In genomic region chr7:139734395-139734794, GRCh38 we compare ENCODE assay signal across 8 cellular contexts. TPM values are rescaled to one million over a fixed set of nuclear protein-coding genes. Genes with fewer than 3 reads are reported as not detected.
A peak's percentile ranks its signal among the peaks of the same experiment; 100 is the strongest.
DNase-seq lines count a peak whose midpoint lies in the region; ATAC-seq and TF ChIP-seq lines count a peak whose summit lies in the region.
"Had no signal": no experiment of that assay in that cellular context is flagged by ENCODE, and none has a peak within 500 bp of the region (broad histone marks: within the 10 kb centered on the region; RNA-seq: fewer than 3 reads in every experiment).

No MANE protein-coding gene starts in this region.

- H3K27ac ChIP-seq in esophagus muscularis mucosa (replicated peaks in 1 of 4), result peak overlapping the region; percentile 53 to 74 (median 74)
- H3K27ac ChIP-seq in upper lobe of right lung, result peak overlapping the region; percentile 49

- H3K27ac Mint-ChIP-seq in activated T-cell treated with anti-CD3 and anti-CD28 coated beads, Interleukin-2, amount 50 U/mL, for 72 hours, result no peak overlapping the region
- H3K27ac Mint-ChIP-seq: activated naive CD8-positive, alpha-beta T cell treated with anti-CD3 and anti-CD28 coated beads for 36 hours had no signal

- H3K4me3 Mint-ChIP-seq in activated T-cell treated with anti-CD3 and anti-CD28 coated beads, Interleukin-2, amount 50 U/mL, for 72 hours, result no peak overlapping the region
- H3K4me3 Mint-ChIP-seq: activated naive CD8-positive, alpha-beta T cell treated with anti-CD3 and anti-CD28 coated beads for 36 hours had no signal

- 47% methylated on average over 2 of the region's 2 CpGs for WGBS in esophagus muscularis mucosa

- ATAC-seq in upper lobe of right lung (peak; percentile 2), GM18861 (IDR thresholded peaks at IDR 0.05; ENCODE audit: unreplicated experiment) (no peak)
- no peak for ATAC-seq in activated T-cell treated with anti-CD3 and anti-CD28 coated beads, Interleukin-2, amount 50 U/mL, for 72 hours (replicated peaks in 1 of 2)

- H3K4me1 ChIP-seq in esophagus muscularis mucosa (peaks cover 76 to 98% (median 92%) of the 10 kb centered on the region in 4 donors), upper lobe of right lung (peaks cover 61% of the 10 kb centered on the region)

- H3K4me3 ChIP-seq in esophagus muscularis mucosa (no peak overlapping the region), upper lobe of right lung (no peak overlapping the region)

- H3K9me3 Mint-ChIP-seq in activated T-cell treated with anti-CD3 and anti-CD28 coated beads, Interleukin-2, amount 50 U/mL, for 72 hours, result no peaks in the 10 kb centered on the region
- H3K9me3 Mint-ChIP-seq: activated naive CD8-positive, alpha-beta T cell treated with anti-CD3 and anti-CD28 coated beads for 36 hours had no signal

- H3K36me3 Mint-ChIP-seq in activated T-cell treated with anti-CD3 and anti-CD28 coated beads, Interleukin-2, amount 50 U/mL, for 72 hours (ENCODE audit: insufficient read depth in 2 of 2), result peaks cover 1 to 5% of the 10 kb centered on the region in 2 donors

- peak; percentile 80 for TF ChIP-seq EP300 in esophagus muscularis mucosa (IDR thresholded peaks at IDR 0.05)

- H3K27me3 ChIP-seq in esophagus muscularis mucosa (no peaks in the 10 kb centered on the region), upper lobe of right lung (no peaks in the 10 kb centered on the region)

- TF ChIP-seq POLR2A in esophagus muscularis mucosa (IDR thresholded peaks at IDR 0.05; ENCODE audit: low read depth), result no peak

- peak; percentile 59 for DNase-seq in RPMI7951 (ENCODE audit: low read depth)
- no peak for DNase-seq in esophagus muscularis mucosa (ENCODE audit: extremely low spot score)
- DNase-seq in myocyte (ENCODE audit: low read depth), result peak; percentile 81
- DNase-seq in upper lobe of right lung, result no peak
- no peak for DNase-seq in activated T-cell treated with anti-CD3 and anti-CD28 coated beads, Interleukin-2, amount 50 U/mL, for 72 hours
- DNase-seq in COLO829 (ENCODE audit: low spot score), result no peak
- DNase-seq: activated naive CD8-positive, alpha-beta T cell treated with anti-CD3 and anti-CD28 coated beads for 36 hours had no signal

- no peaks in the 10 kb centered on the region for H3K27me3 Mint-ChIP-seq in activated T-cell treated with anti-CD3 and anti-CD28 coated beads, Interleukin-2, amount 50 U/mL, for 72 hours (ENCODE audit: low read depth)
- H3K27me3 Mint-ChIP-seq: activated naive CD8-positive, alpha-beta T cell treated with anti-CD3 and anti-CD28 coated beads for 36 hours had no signal

- H3K9me3 ChIP-seq in esophagus muscularis mucosa (no peaks in the 10 kb centered on the region), upper lobe of right lung (no peaks in the 10 kb centered on the region)

- peaks cover 64% of the 10 kb centered on the region for H3K4me1 Mint-ChIP-seq in activated T-cell treated with anti-CD3 and anti-CD28 coated beads, Interleukin-2, amount 50 U/mL, for 72 hours (ENCODE audit: low read depth)

- intact Hi-C loops in esophagus muscularis mucosa (cut with DNase I), result no loop called here
- intact Hi-C loops in upper lobe of right lung (cut with DNase I), result no loop called here

- no peak for TF ChIP-seq CTCF in esophagus muscularis mucosa (IDR thresholded peaks at IDR 0.05)
- TF ChIP-seq CTCF in upper lobe of right lung (IDR thresholded peaks at IDR 0.05), result no peak

- peaks cover 0 to 7% (median 0%) of the 10 kb centered on the region in 4 donors for H3K36me3 ChIP-seq in esophagus muscularis mucosa
- no peaks in the 10 kb centered on the region for H3K36me3 ChIP-seq in upper lobe of right lung

RNA-seq across cellular contexts. Expression of gene HIPK2, which starts 43.4 kb away (rescaled TPM):
- 7.5 and 8.3 TPM in 2 replicates for total RNA-seq in RPMI7951 (2014; rRNA removed; shearing (Covaris generic))
- total RNA-seq in esophagus muscularis mucosa (10 to 100 TPM; 20.9 to 40.9 (median 26.7) TPM), myocyte (23.5 and 26.4 TPM in 2 replicates), upper lobe of right lung (64.3 TPM)
- 19.5 TPM for polyA plus RNA-seq in myocyte (2012)
- total RNA-seq in activated T-cell treated with anti-CD3 and anti-CD28 coated beads, Interleukin-2, amount 50 U/mL, for 72 hours, result 10 to 100 TPM; 28.7 to 35.4 TPM

Comparison
In these comparisons a context has a peak if more than half of its experiments do, and no peak if none do; other contexts are left out.
1. DNase-seq: peak in RPMI7951 (single experiment) and myocyte (single experiment); none in esophagus muscularis mucosa (single experiment), upper lobe of right lung (single experiment), activated T-cell treated with anti-CD3 and anti-CD28 coated beads, Interleukin-2, amount 50 U/mL, for 72 hours (0 of 2) and COLO829 (single experiment).